Comparison of ENCODE assay signal across 23 cellular contexts in genomic region chr13:44686478-44687071, GRCh38.
DNase-seq lines count a peak whose midpoint lies in the region; ATAC-seq and TF ChIP-seq lines count a peak whose summit lies in the region.
"Had no signal": no experiment of that assay in that cellular context is flagged by ENCODE, and none has a peak within 500 bp of the region (broad histone marks: within the 10 kb centered on the region; RNA-seq: fewer than 3 reads in every experiment).

No MANE protein-coding gene starts in this region.

- no peak for DNase-seq in activated CD4-positive, alpha-beta T cell treated with anti-CD3 and anti-CD28 coated beads, Interleukin-2, amount 10 ng/mL, durations not matched to agents 24 days and 14 days
- DNase-seq in activated CD4-positive, alpha-beta T cell treated with anti-CD3 and anti-CD28 coated beads for 4 hours = no peak
- DNase-seq in stimulated activated naive CD8-positive, alpha-beta T cell treated with anti-CD3 and anti-CD28 coated beads, Interleukin-15, Interleukin-2, amounts not matched to agents 100 U/mL and 50 U/mL, for 24 hours = peak; percentile 7
- DNase-seq in stimulated activated naive CD8-positive, alpha-beta T cell treated with anti-CD3 and anti-CD28 coated beads, Interleukin-15, amount 100 ng/mL, for 72 hours = no peak
- DNase-seq in head of caudate nucleus = peak in 29 of 42 donors; percentile 5 to 79 (median 36)
- no peak for DNase-seq in upper lobe of right lung
- DNase-seq in NCI-H524 treated with DMSO at 0.1 percent for 48 hours (lab: John Stamatoyannopoulos, UW) = no peak
- DNase-seq in naive thymus-derived CD8-positive, alpha-beta T cell = no peak
- DNase-seq: AML-193; C1 segment of cervical spinal cord; Calu3; CD8-positive, alpha-beta memory T cell; DMS153; NCI-H1105; NCI-H146; NCI-H2029 treated with DMSO at 0.1 percent for 48 hours; NCI-H345; NCI-H524; NCI-H82; Peyer's patch had no signal

- H3K27ac Mint-ChIP-seq in activated CD4-positive, alpha-beta T cell treated with anti-CD3 and anti-CD28 coated beads, Interleukin-2, amount 10 ng/mL, durations not matched to agents 24 days and 14 days = peak overlapping the region; percentile 6
- no peak overlapping the region for H3K27ac Mint-ChIP-seq in stimulated activated naive CD8-positive, alpha-beta T cell treated with anti-CD3 and anti-CD28 coated beads, Interleukin-15, amount 100 ng/mL, for 72 hours
- H3K27ac Mint-ChIP-seq in naive thymus-derived CD8-positive, alpha-beta T cell = peak overlapping the region in 1 of 10 donors; percentile 44
- H3K27ac Mint-ChIP-seq: GM23338 had no signal

- H3K9me3 ChIP-seq in upper lobe of right lung = no peaks in the 10 kb centered on the region
- H3K9me3 ChIP-seq: HAP-1, Peyer's patch had no signal

- H3K4me3 ChIP-seq in upper lobe of right lung = no peak overlapping the region
- H3K4me3 ChIP-seq: GM23338, HAP-1, Peyer's patch had no signal

- no peaks in the 10 kb centered on the region for H3K36me3 ChIP-seq in upper lobe of right lung
- H3K36me3 ChIP-seq: HAP-1, Peyer's patch had no signal

- H3K4me1 ChIP-seq in upper lobe of right lung = no peaks in the 10 kb centered on the region
- H3K4me1 ChIP-seq: HAP-1, Peyer's patch had no signal

- H3K4me1 Mint-ChIP-seq in activated CD4-positive, alpha-beta T cell treated with anti-CD3 and anti-CD28 coated beads, Interleukin-2, amount 10 ng/mL, durations not matched to agents 24 days and 14 days = peaks cover 17% of the 10 kb centered on the region
- H3K4me1 Mint-ChIP-seq in stimulated activated naive CD8-positive, alpha-beta T cell treated with anti-CD3 and anti-CD28 coated beads, Interleukin-15, amount 100 ng/mL, for 72 hours = peaks cover 6% of the 10 kb centered on the region
- peaks cover 0 to 4% (median 2%) of the 10 kb centered on the region in 4 donors for H3K4me1 Mint-ChIP-seq in naive thymus-derived CD8-positive, alpha-beta T cell
- H3K4me1 Mint-ChIP-seq: GM23338 had no signal

- no peaks in the 10 kb centered on the region for H3K36me3 Mint-ChIP-seq in activated CD4-positive, alpha-beta T cell treated with anti-CD3 and anti-CD28 coated beads, Interleukin-2, amount 10 ng/mL, durations not matched to agents 24 days and 14 days (ENCODE audit: low read depth)
- peaks cover 0 to 4% (median 0%) of the 10 kb centered on the region in 3 donors for H3K36me3 Mint-ChIP-seq in naive thymus-derived CD8-positive, alpha-beta T cell

- TF ChIP-seq CTCF in upper lobe of right lung (IDR thresholded peaks at IDR 0.05) = no peak

- peaks cover 6% of the 10 kb centered on the region for H3K27me3 Mint-ChIP-seq in activated CD4-positive, alpha-beta T cell treated with anti-CD3 and anti-CD28 coated beads, Interleukin-2, amount 10 ng/mL, durations not matched to agents 24 days and 14 days
- peaks cover 17% of the 10 kb centered on the region for H3K27me3 Mint-ChIP-seq in stimulated activated naive CD8-positive, alpha-beta T cell treated with anti-CD3 and anti-CD28 coated beads, Interleukin-15, amount 100 ng/mL, for 72 hours
- peaks cover 0 to 8% (median 2%) of the 10 kb centered on the region in 5 donors for H3K27me3 Mint-ChIP-seq in naive thymus-derived CD8-positive, alpha-beta T cell

- H3K27me3 ChIP-seq in upper lobe of right lung = no peaks in the 10 kb centered on the region
- H3K27me3 ChIP-seq: Peyer's patch had no signal

- peak overlapping the region; percentile 2 for H3K4me3 Mint-ChIP-seq in activated CD4-positive, alpha-beta T cell treated with anti-CD3 and anti-CD28 coated beads, Interleukin-2, amount 10 ng/mL, durations not matched to agents 24 days and 14 days
- H3K4me3 Mint-ChIP-seq in stimulated activated naive CD8-positive, alpha-beta T cell treated with anti-CD3 and anti-CD28 coated beads, Interleukin-15, amount 100 ng/mL, for 72 hours = no peak overlapping the region
- no peak overlapping the region for H3K4me3 Mint-ChIP-seq in naive thymus-derived CD8-positive, alpha-beta T cell
- H3K4me3 Mint-ChIP-seq: CD8-positive, alpha-beta memory T cell; GM23338 had no signal

- intact Hi-C loops in activated CD4-positive, alpha-beta T cell treated with anti-CD3 and anti-CD28 coated beads, Interleukin-2, amount 10 ng/mL, durations not matched to agents 24 days and 14 days (cut with micrococcal nuclease) = no loop called here
- intact Hi-C loops in head of caudate nucleus (cut with DNase I) = no loop called here
- intact Hi-C loops in upper lobe of right lung (cut with DNase I) = no loop called here

- H3K9me3 Mint-ChIP-seq in activated CD4-positive, alpha-beta T cell treated with anti-CD3 and anti-CD28 coated beads, Interleukin-2, amount 10 ng/mL, durations not matched to agents 24 days and 14 days = peaks cover 11% of the 10 kb centered on the region
- peaks cover 14% of the 10 kb centered on the region in 2 donors for H3K9me3 Mint-ChIP-seq in stimulated activated naive CD8-positive, alpha-beta T cell treated with anti-CD3 and anti-CD28 coated beads, Interleukin-15, amount 100 ng/mL, for 72 hours
- peaks cover 0 to 23% (median 7%) of the 10 kb centered on the region in 9 donors for H3K9me3 Mint-ChIP-seq in naive thymus-derived CD8-positive, alpha-beta T cell

- ATAC-seq in stimulated activated naive CD8-positive, alpha-beta T cell treated with anti-CD3 and anti-CD28 coated beads, Interleukin-15, Interleukin-2, amounts not matched to agents 100 U/mL and 50 U/mL, for 24 hours = peak; percentile 84
- no peak for ATAC-seq in stimulated activated naive CD8-positive, alpha-beta T cell treated with anti-CD3 and anti-CD28 coated beads, Interleukin-15, amount 100 ng/mL, for 72 hours
- ATAC-seq in upper lobe of right lung = peak; percentile 76
- ATAC-seq in naive thymus-derived CD8-positive, alpha-beta T cell = no peak
- ATAC-seq: GM23338 had no signal

- POLR2A ChIA-PET in naive thymus-derived CD8-positive, alpha-beta T cell (lab: Charles Lee) = no interaction called here

- no peak overlapping the region for H3K27ac ChIP-seq in upper lobe of right lung
- H3K27ac ChIP-seq: KMS-11, Peyer's patch had no signal

Comparison
In these comparisons a context has a peak if more than half of its experiments do, and no peak if none do; other contexts are left out.
1. DNase-seq: peak in stimulated activated naive CD8-positive, alpha-beta T cell treated with anti-CD3 and anti-CD28 coated beads, Interleukin-15, Interleukin-2, amounts not matched to agents 100 U/mL and 50 U/mL, for 24 hours (single experiment) and head of caudate nucleus (29 of 42); none in activated CD4-positive, alpha-beta T cell treated with anti-CD3 and anti-CD28 coated beads, Interleukin-2, amount 10 ng/mL, durations not matched to agents 24 days and 14 days (single experiment), activated CD4-positive, alpha-beta T cell treated with anti-CD3 and anti-CD28 coated beads for 4 hours (0 of 2), stimulated activated naive CD8-positive, alpha-beta T cell treated with anti-CD3 and anti-CD28 coated beads, Interleukin-15, amount 100 ng/mL, for 72 hours (0 of 2), upper lobe of right lung (single experiment), NCI-H524 treated with DMSO at 0.1 percent for 48 hours (single experiment) and naive thymus-derived CD8-positive, alpha-beta T cell (0 of 10).
2. ATAC-seq: peak in stimulated activated naive CD8-positive, alpha-beta T cell treated with anti-CD3 and anti-CD28 coated beads, Interleukin-15, Interleukin-2, amounts not matched to agents 100 U/mL and 50 U/mL, for 24 hours (single experiment) and upper lobe of right lung (single experiment); none in stimulated activated naive CD8-positive, alpha-beta T cell treated with anti-CD3 and anti-CD28 coated beads, Interleukin-15, amount 100 ng/mL, for 72 hours (single experiment) and naive thymus-derived CD8-positive, alpha-beta T cell (0 of 2).